Comparison of ENCODE assay signal across 26 cellular contexts in the genomic region with DNA sequence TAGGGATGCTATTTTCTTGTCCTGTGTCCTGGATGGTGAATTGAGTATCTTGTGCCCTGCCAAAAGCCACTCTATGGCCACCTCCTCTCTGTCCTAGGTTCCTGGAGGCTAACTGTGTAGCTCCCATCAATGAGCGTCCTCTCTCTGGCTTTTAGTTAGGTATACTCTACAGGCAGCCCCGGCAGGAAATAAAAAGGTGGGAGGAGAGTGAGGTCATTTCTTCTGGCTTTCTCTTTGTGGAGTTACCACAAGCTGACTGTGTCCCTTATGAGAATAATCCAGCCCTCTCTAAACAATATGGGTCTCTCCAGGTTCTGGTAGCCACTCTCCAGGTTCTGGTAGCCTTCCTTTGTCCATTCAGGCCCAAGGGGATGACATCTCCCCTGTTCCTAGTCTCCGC. TPM values are rescaled to one million over a fixed set of nuclear protein-coding genes. Genes with fewer than 3 reads are reported as not detected.
DNase-seq lines count a peak whose midpoint lies in the region; FAIRE-seq and TF ChIP-seq lines count a peak whose summit lies in the region.
"Had no signal": no experiment of that assay in that cellular context is flagged by ENCODE, and none has a peak within 500 bp of the region (broad histone marks: within the 10 kb centered on the region; RNA-seq: fewer than 3 reads in every experiment).

No MANE protein-coding gene starts in this region.

- POLR2A ChIA-PET in RWPE1 (lab: Yijun Ruan, JAX; ENCODE audit: low non-redundant PET): no interaction called here

- peaks cover 18% of the 10 kb centered on the region for H3K4me1 ChIP-seq in keratinocyte (ENCODE audit: control insufficient read depth, extremely low read depth, insufficient read depth, low read length)
- H3K4me1 ChIP-seq in stomach smooth muscle (ENCODE audit: control insufficient read depth, insufficient read depth, low read length): peaks cover 17% of the 10 kb centered on the region
- H3K4me1 ChIP-seq: tibial artery had no signal

- no peaks in the 10 kb centered on the region for H3K9me1 ChIP-seq in keratinocyte (ENCODE audit: control insufficient read depth, extremely low read depth, insufficient read depth, low read length)

- DNase-seq in HT1080 (ENCODE audit: low read depth): peak; percentile 45
- no peak for DNase-seq in RWPE1 (ENCODE audit: low spot score)
- DNase-seq in keratinocyte (ENCODE audit: low read depth, low spot score): no peak
- DNase-seq in KG1 (lab: John Stamatoyannopoulos, UW): no peak
- no peak for DNase-seq in activated naive CD8-positive, alpha-beta T cell treated with anti-CD3 and anti-CD28 coated beads for 36 hours
- DNase-seq in DMS 273 treated with DMSO at 0.1 percent for 48 hours (lab: John Stamatoyannopoulos, UW): no peak
- DNase-seq: activated CD4-positive, alpha-beta memory T cell treated with anti-CD3 and anti-CD28 coated beads, Interleukin-2, amount 10 ng/mL, durations not matched to agents 7 days and 5 days; activated naive CD8-positive, alpha-beta T cell treated with anti-CD3 and anti-CD28 coated beads, Interleukin-2, amount 10 ng/mL, durations not matched to agents 7 days and 5 days; dermis blood vessel endothelial cell; esophagus squamous epithelium; left cardiac atrium; NCI-H1092; NCI-H187 treated with DMSO at 0.1 percent for 48 hours; NCI-H2171 treated with DMSO at 0.1 percent for 48 hours; NCI-H526 treated with DMSO at 0.1 percent for 48 hours; tibial artery had no signal

- H3K36me3 ChIP-seq in keratinocyte (ENCODE audit: control insufficient read depth in 2 of 2, extremely low read depth in 1 of 2, insufficient read depth in 2 of 2, low read length in 2 of 2) (no peaks in the 10 kb centered on the region), stomach smooth muscle (ENCODE audit: control insufficient read depth in 2 of 2, insufficient read depth in 2 of 2, low read length in 2 of 2) (no peaks in the 10 kb centered on the region)
- H3K36me3 ChIP-seq: esophagus squamous epithelium, neural progenitor cell, SJSA1, tibial artery had no signal

- no peaks in the 10 kb centered on the region for H3K36me3 Mint-ChIP-seq in activated naive CD8-positive, alpha-beta T cell treated with anti-CD3 and anti-CD28 coated beads for 36 hours
- H3K36me3 Mint-ChIP-seq: activated naive CD8-positive, alpha-beta T cell treated with anti-CD3 and anti-CD28 coated beads, Interleukin-2, amount 10 ng/mL, durations not matched to agents 7 days and 5 days; CD14-positive monocyte; neural progenitor cell had no signal

- peak overlapping the region in 2 of 3 experiments; percentile 12 to 50 for H3K4me3 ChIP-seq in keratinocyte (ENCODE audit: control insufficient read depth in 2 of 3, extremely low read depth in 1 of 3, insufficient read depth in 2 of 3, low read depth in 1 of 3, low read length in 3 of 3)
- no peak overlapping the region for H3K4me3 ChIP-seq in stomach smooth muscle (ENCODE audit: low read length in 2 of 2)
- H3K4me3 ChIP-seq: esophagus squamous epithelium, neural progenitor cell, SJSA1, tibial artery had no signal

- H3K4me3 Mint-ChIP-seq in activated naive CD8-positive, alpha-beta T cell treated with anti-CD3 and anti-CD28 coated beads for 36 hours: no peak overlapping the region
- H3K4me3 Mint-ChIP-seq: activated CD4-positive, alpha-beta memory T cell treated with anti-CD3 and anti-CD28 coated beads, Interleukin-2, amount 10 ng/mL, durations not matched to agents 7 days and 5 days; activated naive CD8-positive, alpha-beta T cell treated with anti-CD3 and anti-CD28 coated beads, Interleukin-2, amount 10 ng/mL, durations not matched to agents 7 days and 5 days; CD14-positive monocyte; central memory CD8-positive, alpha-beta T cell; neural progenitor cell; stimulated activated naive CD8-positive, alpha-beta T cell treated with anti-CD3 and anti-CD28 coated beads, Interleukin-15, Interleukin-2, amounts not matched to agents 100 ng/mL and 50 ng/mL, for 24 hours had no signal

- peak; percentile 59 for FAIRE-seq in keratinocyte (lab: Jason Lieb, UNC)
- FAIRE-seq: D721Med, frontal cortex, TTC549 had no signal

- CTCF ChIA-PET in RWPE1 (lab: Yijun Ruan, JAX): no interaction called here

- no peaks in the 10 kb centered on the region for H4K20me1 ChIP-seq in keratinocyte (ENCODE audit: control insufficient read depth, extremely low read depth, insufficient read depth, low read length)

- H3K4me2 ChIP-seq in keratinocyte (ENCODE audit: control insufficient read depth, extremely low read depth, insufficient read depth, low read depth, low read length): peak overlapping the region; percentile 81
- H3K4me2 ChIP-seq: neural progenitor cell had no signal

- H3K27me3 ChIP-seq in keratinocyte (ENCODE audit: control insufficient read depth, extremely low read depth, insufficient read depth, low read length) (no peaks in the 10 kb centered on the region), stomach smooth muscle (ENCODE audit: control insufficient read depth in 1 of 2, insufficient read depth in 2 of 2, low read length in 2 of 2) (no peaks in the 10 kb centered on the region)

- no peak overlapping the region for H3K27ac Mint-ChIP-seq in activated naive CD8-positive, alpha-beta T cell treated with anti-CD3 and anti-CD28 coated beads for 36 hours
- H3K27ac Mint-ChIP-seq: activated CD4-positive, alpha-beta memory T cell treated with anti-CD3 and anti-CD28 coated beads, Interleukin-2, amount 10 ng/mL, durations not matched to agents 7 days and 5 days; activated naive CD8-positive, alpha-beta T cell treated with anti-CD3 and anti-CD28 coated beads, Interleukin-2, amount 10 ng/mL, durations not matched to agents 7 days and 5 days; neural progenitor cell; stimulated activated naive CD8-positive, alpha-beta T cell treated with anti-CD3 and anti-CD28 coated beads, Interleukin-15, Interleukin-2, amounts not matched to agents 100 ng/mL and 50 ng/mL, for 24 hours had no signal

- H3K27me3 Mint-ChIP-seq in activated naive CD8-positive, alpha-beta T cell treated with anti-CD3 and anti-CD28 coated beads for 36 hours: peaks cover 8% of the 10 kb centered on the region

- H3K9me3 Mint-ChIP-seq in activated naive CD8-positive, alpha-beta T cell treated with anti-CD3 and anti-CD28 coated beads for 36 hours: no peaks in the 10 kb centered on the region
- H3K9me3 Mint-ChIP-seq: activated CD4-positive, alpha-beta memory T cell treated with anti-CD3 and anti-CD28 coated beads, Interleukin-2, amount 10 ng/mL, durations not matched to agents 7 days and 5 days; activated naive CD8-positive, alpha-beta T cell treated with anti-CD3 and anti-CD28 coated beads, Interleukin-2, amount 10 ng/mL, durations not matched to agents 7 days and 5 days; central memory CD8-positive, alpha-beta T cell; neural progenitor cell; stimulated activated naive CD8-positive, alpha-beta T cell treated with anti-CD3 and anti-CD28 coated beads, Interleukin-15, Interleukin-2, amounts not matched to agents 100 ng/mL and 50 ng/mL, for 24 hours had no signal

- H3K9me3 ChIP-seq in keratinocyte (ENCODE audit: control insufficient read depth, low read depth, low read length) (no peaks in the 10 kb centered on the region), stomach smooth muscle (ENCODE audit: control insufficient read depth in 2 of 2, low read length in 2 of 2) (no peaks in the 10 kb centered on the region)
- H3K9me3 ChIP-seq: tibial artery had no signal

- H3K27ac ChIP-seq in RWPE1: peak overlapping the region; percentile 79
- peak overlapping the region; percentile 23 for H3K27ac ChIP-seq in keratinocyte (ENCODE audit: control insufficient read depth, insufficient read depth, low read length)
- peak overlapping the region; percentile 33 for H3K27ac ChIP-seq in stomach smooth muscle (ENCODE audit: low read length)
- H3K27ac ChIP-seq: esophagus squamous epithelium, HL-60, neural progenitor cell, SJSA1, tibial artery had no signal

- H3K79me2 ChIP-seq in keratinocyte (ENCODE audit: control insufficient read depth, insufficient read depth, low read length): no peaks in the 10 kb centered on the region

- H3K4me1 Mint-ChIP-seq in activated naive CD8-positive, alpha-beta T cell treated with anti-CD3 and anti-CD28 coated beads for 36 hours: peaks cover 7% of the 10 kb centered on the region
- H3K4me1 Mint-ChIP-seq: activated CD4-positive, alpha-beta memory T cell treated with anti-CD3 and anti-CD28 coated beads, Interleukin-2, amount 10 ng/mL, durations not matched to agents 7 days and 5 days; CD14-positive monocyte; central memory CD8-positive, alpha-beta T cell had no signal

- dilution Hi-C loops in keratinocyte (cut with MboI; ENCODE audit: extremely low pct_ligation_motif_present, low sequenced_read_pairs): loop anchor here (5.0 kb wide), 1 partner anchor 35 kb away; no protein-coding TSS in a partner anchor

- no peak overlapping the region for H2AFZ ChIP-seq in keratinocyte (ENCODE audit: control insufficient read depth, low read length)
- H2AFZ ChIP-seq: neural progenitor cell had no signal

- H3K9ac ChIP-seq in keratinocyte (ENCODE audit: control insufficient read depth, extremely low read depth, insufficient read depth, low read length) (no peak overlapping the region), stomach smooth muscle (ENCODE audit: low read length in 2 of 2) (no peak overlapping the region)
- H3K9ac ChIP-seq: neural progenitor cell had no signal

- TF ChIP-seq CTCF in RWPE1 (conservative IDR thresholded peaks at IDR 0.05; ENCODE audit: low read depth) (no peak), keratinocyte (optimal IDR thresholded peaks at IDR 0.05 in 1 of 3, IDR thresholded peaks at IDR 0.05 in 1 of 3, conservative IDR thresholded peaks at IDR 0.05 in 1 of 3; ENCODE audit: extremely low read depth in 1 of 3, insufficient read depth in 2 of 3, low read length in 3 of 3) (no peak)

RNA-seq across cellular contexts. Expression of a gene that starts 11.7 kb away (rescaled TPM):
- total RNA-seq in HT1080 (2014; rRNA removed; shearing (Covaris generic)): 6.3 and 8.7 TPM in 2 replicates
- polyA plus RNA-seq in HT1080 (2015; cell fraction: cytosol; rRNA removed): 2.7 and 3.8 TPM in 2 replicates
- 2.6 and 2.8 TPM in 2 replicates for polyA plus RNA-seq in HT1080 (2015; cell fraction: nucleus; rRNA removed)
- polyA plus RNA-seq in keratinocyte: 3.5 to 4.6 TPM (median 3.6 TPM) in 3 replicates
- 1.6 TPM for polyA plus RNA-seq in keratinocyte (2011; ENCODE audit: low read depth)
- 3.0 and 3.3 TPM in 2 replicates for polyA plus RNA-seq in keratinocyte (2011; cell fraction: cytosol; rRNA removed)
- polyA plus RNA-seq in keratinocyte (2011; cell fraction: nucleus; rRNA removed): 4.5 and 5.3 TPM in 2 replicates
- polyA plus RNA-seq in keratinocyte (2012; ENCODE audit: low replicate concordance): 4.7 and 5.2 TPM in 2 replicates
- 4.0 to 7.9 TPM (median 4.2 TPM) in 3 replicates for polyA minus RNA-seq in keratinocyte
- 7.1 TPM for polyA minus RNA-seq in keratinocyte (2011; cell fraction: cytosol; rRNA and poly(A)+ RNA removed)
- 4.0 TPM in 2 replicates for polyA minus RNA-seq in keratinocyte (2011; cell fraction: nucleus; rRNA and poly(A)+ RNA removed)
- 10 to 100 TPM; 14.9 to 15.9 TPM for total RNA-seq in activated naive CD8-positive, alpha-beta T cell treated with anti-CD3 and anti-CD28 coated beads for 36 hours

Comparison
In these comparisons a context has a peak if more than half of its experiments do, and no peak if none do; other contexts are left out.
1. H3K27ac ChIP-seq: peak in every context shown above with its lines; median percentile 79 in RWPE1; 33 in stomach smooth muscle; 23 in keratinocyte.
2. H3K4me3 ChIP-seq: peak in keratinocyte (2 of 3); none in stomach smooth muscle (0 of 2).